ENCODE assay signal across 13 cellular contexts in genomic region chr4:99861120-99861905, GRCh38. TPM values are rescaled to one million over a fixed set of nuclear protein-coding genes. Genes with fewer than 3 reads are reported as not detected.
DNase-seq lines count a peak whose midpoint lies in the region; ATAC-seq and TF ChIP-seq lines count a peak whose summit lies in the region.
"Had no signal": no experiment of that assay in that cellular context is flagged by ENCODE, and none has a peak within 500 bp of the region (broad histone marks: within the 10 kb centered on the region; RNA-seq: fewer than 3 reads in every experiment).

No MANE protein-coding gene starts in this region.

- H3K36me3 Mint-ChIP-seq in T-helper 2 cell treated with Interferon-gamma antibody and Interleukin-4, amounts not matched to agents 5 μg/mL and 100 μg/mL, for 36 hours (ENCODE audit: low read depth), result peaks cover 47% of the 10 kb centered on the region

- H3K27me3 ChIP-seq in PC-9 (ENCODE audit: insufficient read depth, low read depth), result no peaks in the 10 kb centered on the region
- H3K27me3 ChIP-seq: cardiac muscle cell had no signal

- no peak overlapping the region for H3K27ac ChIP-seq in PC-9
- H3K27ac ChIP-seq: cardiac muscle cell, GM23248 had no signal

- no peaks in the 10 kb centered on the region; the same call in 1 of the 2 replicates for H3K9me2 ChIP-seq in PC-9 (ENCODE audit: insufficient read depth)

- peak; percentile 58 for ATAC-seq in GM19023 (IDR thresholded peaks at IDR 0.05; ENCODE audit: unreplicated experiment)
- ATAC-seq in HG03378 (IDR thresholded peaks at IDR 0.05; ENCODE audit: unreplicated experiment), result peak; percentile 70

- H3K27ac Mint-ChIP-seq in T-helper 2 cell treated with Interferon-gamma antibody and Interleukin-4, amounts not matched to agents 5 μg/mL and 100 μg/mL, for 36 hours, result peak overlapping the region; percentile 45

- POLR2A ChIA-PET in PC-9 (lab: Charles Lee; ENCODE audit: unreplicated experiment), result no interaction called here

- no peak overlapping the region for H3K4me3 ChIP-seq in PC-9
- H3K4me3 ChIP-seq: cardiac muscle cell, GM23248 had no signal

- CTCF ChIA-PET in PC-9 (lab: Charles Lee), result no interaction called here

- peaks cover 10% of the 10 kb centered on the region; the same call in 1 of the 2 replicates for H3F3A ChIP-seq in PC-9 (ENCODE audit: insufficient read depth, low read depth)

- DNase-seq in CD1c-positive myeloid dendritic cell (ENCODE audit: extremely low spot score) (peak; percentile 32), PC-9 (no peak), GM13976 (ENCODE audit: low spot score) (no peak), GM03348 (ENCODE audit: low spot score) (no peak), NCI-H146 treated with DMSO at 0.1 percent for 48 hours (lab: John Stamatoyannopoulos, UW; ENCODE audit: unreplicated experiment) (no peak)
- peak; percentile 51 for DNase-seq in T-helper 2 cell treated with Interferon-gamma antibody and Interleukin-4, amounts not matched to agents 5 μg/mL and 100 μg/mL, for 36 hours (ENCODE audit: low spot score)
- DNase-seq: Calu3, GM23248, NCI-H2171 had no signal

- H3K79me2 ChIP-seq in PC-9 (ENCODE audit: low read depth), result no peaks in the 10 kb centered on the region

- intact Hi-C loops in PC-9 (cut with micrococcal nuclease; ENCODE audit: unreplicated experiment), result no loop called here

- H3K9me3 Mint-ChIP-seq in T-helper 2 cell treated with Interferon-gamma antibody and Interleukin-4, amounts not matched to agents 5 μg/mL and 100 μg/mL, for 36 hours, result no peaks in the 10 kb centered on the region

- H3K36me3 ChIP-seq in PC-9 (ENCODE audit: low read depth), result 0 out of 2 replicates have a peak, but pooled peaks cover 4% of the 10 kb centered on the region
- H3K36me3 ChIP-seq: cardiac muscle cell had no signal

- no peaks in the 10 kb centered on the region for H3K9me3 ChIP-seq in PC-9 (ENCODE audit: insufficient read depth, low read depth)

- H2AFZ ChIP-seq in PC-9, result no peak overlapping the region
- H2AFZ ChIP-seq: GM23248 had no signal

- H3K4me2 ChIP-seq in PC-9, result no peak overlapping the region

- H3K27me3 Mint-ChIP-seq in T-helper 2 cell treated with Interferon-gamma antibody and Interleukin-4, amounts not matched to agents 5 μg/mL and 100 μg/mL, for 36 hours (ENCODE audit: low read depth), result no peaks in the 10 kb centered on the region

- in situ Hi-C loops in GM13976 (cut with MboI; ENCODE audit: low sequenced_read_pairs, unreplicated experiment), result no loop called here

- TF ChIP-seq CTCF in PC-9 (conservative IDR thresholded peaks at IDR 0.05) (no peak), GM13976 (IDR thresholded peaks at IDR 0.05; ENCODE audit: borderline replicate concordance, control extremely low read depth, extremely low read depth, insufficient read depth, missing control alignments) (no peak)

- peaks cover 26% of the 10 kb centered on the region for H3K4me1 Mint-ChIP-seq in T-helper 2 cell treated with Interferon-gamma antibody and Interleukin-4, amounts not matched to agents 5 μg/mL and 100 μg/mL, for 36 hours (ENCODE audit: low read depth)

- no peaks in the 10 kb centered on the region for H4K20me1 ChIP-seq in PC-9 (ENCODE audit: insufficient read depth)

- peak overlapping the region; percentile 24 for H3K4me3 Mint-ChIP-seq in T-helper 2 cell treated with Interferon-gamma antibody and Interleukin-4, amounts not matched to agents 5 μg/mL and 100 μg/mL, for 36 hours

- H3K4me1 ChIP-seq in PC-9 (replicated peaks; ENCODE audit: insufficient read depth), result peaks cover 18% of the 10 kb centered on the region

- BruUV-seq in PC-9 (replicated peaks; lab: Mats Ljungman, UMichigan), result no TSS peak

RNA-seq across cellular contexts. Expression of gene LAMTOR3, which starts 32.9 kb away (rescaled TPM):
- 12.0 and 17.4 TPM in 2 replicates for total RNA-seq in PC-9 (2021)

RNA-seq across cellular contexts. Expression of gene DAPP1, which starts 44.7 kb away (rescaled TPM):
- 7.9 and 9.6 TPM in 2 replicates for total RNA-seq in PC-9 (2021)
- total RNA-seq: glomerular endothelial cell, GM23248 had no signal

Comparison
In these comparisons a context has a peak if more than half of its experiments do, and no peak if none do; other contexts are left out.
1. DNase-seq: peak in CD1c-positive myeloid dendritic cell (single experiment) and T-helper 2 cell treated with Interferon-gamma antibody and Interleukin-4, amounts not matched to agents 5 μg/mL and 100 μg/mL, for 36 hours (single experiment); none in PC-9 (0 of 2), GM13976 (single experiment), GM03348 (single experiment) and NCI-H146 treated with DMSO at 0.1 percent for 48 hours (single experiment).